25 cellular contexts compared by ENCODE assay signal in genomic region chr10:9858816-9859215, GRCh38.
"Had no signal": no experiment of that assay in that cellular context is flagged by ENCODE, and none has a peak within 500 bp of the region (broad histone marks: within the 10 kb centered on the region; RNA-seq: fewer than 3 reads in every experiment).

No MANE protein-coding gene starts in this region.

- DNase-seq: activated CD4-positive, alpha-beta T cell treated with anti-CD3 and anti-CD28 coated beads for 36 hours; activated CD4-positive, alpha-beta T cell treated with anti-CD3 and anti-CD28 coated beads, Interleukin-2, amount 50 U/mL, for 48 hours; activated gamma-delta T cell; adrenal gland; body of pancreas; foreskin melanocyte; glutamatergic neuron; hypothalamus; kidney; left ventricle myocardium inferior; mammary epithelial cell; occipital lobe; stimulated activated CD4-positive, alpha-beta T cell treated with anti-CD3 and anti-CD28 coated beads, Interleukin-15, amount 100 ng/mL, for 24 hours; stimulated activated CD4-positive, alpha-beta T cell treated with anti-CD3 and anti-CD28 coated beads, Interleukin-4, amount 100 ng/mL, for 1 hour; stimulated activated naive CD8-positive, alpha-beta T cell treated with anti-CD3 and anti-CD28 coated beads, Interleukin-15, amount 100 ng/mL, for 72 hours; T-cell; transverse colon; uterus had no signal

- H3K4me3 ChIP-seq: adrenal gland, body of pancreas, coronary artery, esophagus muscularis mucosa, left ventricle myocardium inferior, right atrium auricular region, skin epidermis, suprapubic skin, transverse colon, uterus had no signal

- H3K4me1 ChIP-seq: adrenal gland, body of pancreas, left ventricle myocardium inferior, right atrium auricular region, suprapubic skin, transverse colon, uterus had no signal

- ATAC-seq: activated CD4-positive, alpha-beta T cell treated with anti-CD3 and anti-CD28 coated beads for 36 hours; activated naive CD4-positive, alpha-beta T cell treated with anti-CD3 and anti-CD28 coated beads, Interleukin-2, amount 50 U/mL, for 72 hours; body of pancreas; stimulated activated naive CD8-positive, alpha-beta T cell treated with anti-CD3 and anti-CD28 coated beads, Interleukin-15, amount 100 ng/mL, for 72 hours; T-cell; WTC11 had no signal

- H3K9me3 ChIP-seq: adrenal gland, body of pancreas, esophagus muscularis mucosa, left ventricle myocardium inferior, right atrium auricular region, suprapubic skin, transverse colon, uterus had no signal

- H3K27me3 ChIP-seq: adrenal gland, body of pancreas, esophagus muscularis mucosa, right atrium auricular region, suprapubic skin, transverse colon, uterus had no signal

- H3K36me3 ChIP-seq: adrenal gland, esophagus muscularis mucosa, left ventricle myocardium inferior, right atrium auricular region, suprapubic skin, transverse colon, uterus had no signal

- H3K27ac ChIP-seq: adrenal gland, body of pancreas, coronary artery, esophagus muscularis mucosa, left ventricle myocardium inferior, right atrium auricular region, skin epidermis, suprapubic skin, transverse colon, uterus had no signal
